21 cellular contexts compared by ENCODE assay signal in the genomic region with DNA sequence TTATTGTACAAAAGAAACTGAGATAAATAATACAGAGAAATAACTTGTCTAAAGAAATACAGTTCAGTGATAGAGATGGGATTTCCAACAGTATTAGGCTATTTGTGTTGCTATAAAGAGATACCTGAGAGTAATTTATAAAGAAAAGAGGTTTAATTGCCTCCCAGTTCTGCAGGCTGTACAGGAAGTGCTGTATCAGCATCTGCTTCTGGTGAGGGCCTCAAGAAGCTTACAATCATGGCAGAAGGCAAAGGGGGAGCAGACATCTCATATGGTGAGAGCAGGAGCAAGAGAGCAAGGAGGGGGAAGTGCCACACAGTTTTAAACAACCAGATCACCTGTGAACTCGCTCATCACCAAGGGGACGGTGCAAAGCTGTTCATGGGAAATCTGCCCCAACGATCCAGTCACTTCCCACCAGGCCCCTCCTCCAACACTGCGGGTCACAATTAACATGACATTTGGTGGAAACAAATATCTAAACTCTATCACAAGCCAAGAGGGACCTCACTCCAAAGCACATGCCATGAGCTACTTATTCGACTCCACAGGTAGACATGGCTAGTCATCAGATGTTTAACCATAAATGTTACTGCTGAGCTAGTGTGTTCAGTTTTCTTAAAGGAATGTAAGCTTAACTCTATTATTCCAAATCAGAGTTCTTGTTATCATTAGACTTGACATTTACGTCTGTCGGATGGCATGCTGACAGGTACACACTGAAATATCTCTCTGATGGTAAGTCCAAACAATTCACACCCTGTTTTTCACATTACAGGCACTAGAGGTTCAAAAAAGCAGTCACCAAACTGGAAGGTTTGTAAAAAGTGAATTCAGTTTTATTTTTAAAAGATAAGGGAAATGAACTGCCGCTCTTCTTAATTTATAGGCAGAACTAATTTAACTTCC.
DNase-seq lines count a peak whose midpoint lies in the region; ATAC-seq, FAIRE-seq and TF ChIP-seq lines count a peak whose summit lies in the region.
"Had no signal": no experiment of that assay in that cellular context is flagged by ENCODE, and none has a peak within 500 bp of the region (broad histone marks: within the 10 kb centered on the region; RNA-seq: fewer than 3 reads in every experiment).

No MANE protein-coding gene starts in this region.

- no peak for TF ChIP-seq RAD21 in A549 (conservative IDR thresholded peaks at IDR 0.05 in 1 of 2, IDR thresholded peaks at IDR 0.05 in 1 of 2)
- TF ChIP-seq RAD21 in K562 (CRISPR knock-in tag; conservative IDR thresholded peaks at IDR 0.05 in 1 of 2, IDR thresholded peaks at IDR 0.05 in 1 of 2) = no peak

- CTCF ChIA-PET in A549 (lab: Yijun Ruan, JAX) = interaction anchor here (0.6 to 1.0 kb wide), 3 partner anchors 12 to 242 kb away, joined by 3 read pairs; no protein-coding TSS in a partner anchor
- CTCF ChIA-PET in K562 (lab: Yijun Ruan, JAX; ENCODE audit: low intra/inter-chr PET ratio) = interaction anchor here (0.7 kb wide), 1 partner anchor 40 kb away, joined by 3 read pairs; no protein-coding TSS in a partner anchor

- no peak overlapping the region for H3K4me3 ChIP-seq in A549
- H3K4me3 ChIP-seq in K562 = no peak overlapping the region
- H3K4me3 ChIP-seq: BLaER1 treated with 17β-estradiol and CSF1 and Interleukin-3, amounts not matched to agents 10 nM and 100 nM; GM23248 had no signal

- no peaks in the 10 kb centered on the region for H4K20me1 ChIP-seq in K562 (replicated peaks; ENCODE audit: control insufficient read depth, insufficient read depth, low read length)
- H4K20me1 ChIP-seq: BLaER1 treated with 17β-estradiol and CSF1 and Interleukin-3, amounts not matched to agents 10 nM and 100 nM had no signal

- H3K4me3 Mint-ChIP-seq in neural crest cell = no peak overlapping the region
- no peak overlapping the region for H3K4me3 Mint-ChIP-seq in activated naive CD8-positive, alpha-beta T cell treated with anti-CD3 and anti-CD28 coated beads, Interleukin-2, amount 50 U/mL, for 24 hours
- H3K4me3 Mint-ChIP-seq: CD4-positive, alpha-beta memory T cell; HFFc6 had no signal

- no peak overlapping the region for H3K27ac ChIP-seq in A549
- no peak overlapping the region for H3K27ac ChIP-seq in K562 (ENCODE audit: extremely low read depth, low read depth, low read length)
- H3K27ac ChIP-seq: BLaER1 treated with 17β-estradiol and CSF1 and Interleukin-3, amounts not matched to agents 10 nM and 100 nM; GM23248 had no signal

- H3K79me2 ChIP-seq in K562 (ENCODE audit: control insufficient read depth, insufficient read depth, low read length) = no peaks in the 10 kb centered on the region

- H3K36me3 ChIP-seq in K562 (ENCODE audit: control insufficient read depth, insufficient read depth, low read length) = no peaks in the 10 kb centered on the region

- peaks cover 7% of the 10 kb centered on the region for H3K36me3 Mint-ChIP-seq in neural crest cell (ENCODE audit: low read depth)
- H3K36me3 Mint-ChIP-seq in activated naive CD8-positive, alpha-beta T cell treated with anti-CD3 and anti-CD28 coated beads, Interleukin-2, amount 50 U/mL, for 24 hours (ENCODE audit: low read depth) = peaks cover 24% of the 10 kb centered on the region

- FAIRE-seq in A549 (lab: Jason Lieb, UNC) = no peak
- FAIRE-seq in H54 (lab: Jason Lieb, UNC) = peak; percentile 58
- FAIRE-seq in K562 (lab: Jason Lieb, UNC) = no peak
- FAIRE-seq in GM12892 (lab: Jason Lieb, UNC) = no peak
- FAIRE-seq: D721Med, HTR-8/SVneo had no signal

- no peak overlapping the region for H3K9ac ChIP-seq in K562 (ENCODE audit: insufficient read depth in 1 of 2, low read depth in 2 of 2, low read length in 2 of 2)
- H3K9ac ChIP-seq: BLaER1 treated with 17β-estradiol and CSF1 and Interleukin-3, amounts not matched to agents 10 nM and 100 nM; GM23248 had no signal

- in situ Hi-C loops in K562 (cut with MboI) = no loop called here

- no peak for DNase-seq in A549 (ENCODE audit: low read depth in 1 of 2, low spot score in 1 of 2)
- DNase-seq in H54 (ENCODE audit: insufficient read length, low spot score) = no peak
- DNase-seq in K562 (ENCODE audit: extremely low read depth in 1 of 4, low spot score in 3 of 4) = no peak
- no peak for DNase-seq in neural crest cell (ENCODE audit: low read depth, low spot score)
- DNase-seq in GM12892 (ENCODE audit: insufficient read length) = no peak
- DNase-seq in activated naive CD8-positive, alpha-beta T cell treated with anti-CD3 and anti-CD28 coated beads, Interleukin-2, amount 50 U/mL, for 24 hours = no peak
- DNase-seq in NCI-H187 (lab: John Stamatoyannopoulos, UW) = no peak
- DNase-seq: 8988T; ACHN; CD4-positive, alpha-beta memory T cell; DMS153; DMS79 treated with DMSO at 0.1 percent for 48 hours; EL; GDM1; GM23248; HCEC 1CT; HFFc6; KG1 had no signal

- ATAC-seq in A549 (no peak), K562 (no peak)
- ATAC-seq in activated naive CD8-positive, alpha-beta T cell treated with anti-CD3 and anti-CD28 coated beads, Interleukin-2, amount 50 U/mL, for 24 hours = no peak

- H3K4me1 ChIP-seq in A549 = peaks cover 13% of the 10 kb centered on the region; the same call in 2 of the 3 replicates
- no peaks in the 10 kb centered on the region for H3K4me1 ChIP-seq in K562 (replicated peaks in 1 of 2; ENCODE audit: control insufficient read depth in 2 of 2, insufficient read depth in 2 of 2, low read length in 2 of 2)

- TF ChIP-seq EP300 in A549 (IDR thresholded peaks at IDR 0.05) (no peak), K562 (IDR thresholded peaks at IDR 0.05; ENCODE audit: low read length) (no peak)

- no peak overlapping the region for H2AFZ ChIP-seq in K562 (ENCODE audit: low read depth, low read length)
- H2AFZ ChIP-seq: GM23248 had no signal

- peak overlapping the region; percentile 23 for H3K27ac Mint-ChIP-seq in neural crest cell (ENCODE audit: unreplicated experiment)
- no peak overlapping the region for H3K27ac Mint-ChIP-seq in activated naive CD8-positive, alpha-beta T cell treated with anti-CD3 and anti-CD28 coated beads, Interleukin-2, amount 50 U/mL, for 24 hours
- H3K27ac Mint-ChIP-seq: CD4-positive, alpha-beta memory T cell; HFFc6 had no signal

- BruUV-seq in K562 (replicated peaks; lab: Mats Ljungman, UMichigan) = no TSS peak

- no peak for TF ChIP-seq POLR2A in A549 (IDR thresholded peaks at IDR 0.05; ENCODE audit: low read length)
- no peak for TF ChIP-seq POLR2A in H54 (IDR thresholded peaks at IDR 0.05; ENCODE audit: low read depth, low read length)
- no peak for TF ChIP-seq POLR2A in K562 (conservative IDR thresholded peaks at IDR 0.05)
- no peak for TF ChIP-seq POLR2A in GM12892 (IDR thresholded peaks at IDR 0.05; ENCODE audit: low read depth, low read length)

- H3K9me1 ChIP-seq in K562 (ENCODE audit: control insufficient read depth, insufficient read depth, low read length) = no peaks in the 10 kb centered on the region

- no peaks in the 10 kb centered on the region for H3K9me3 Mint-ChIP-seq in neural crest cell
- no peaks in the 10 kb centered on the region for H3K9me3 Mint-ChIP-seq in activated naive CD8-positive, alpha-beta T cell treated with anti-CD3 and anti-CD28 coated beads, Interleukin-2, amount 50 U/mL, for 24 hours

- intact Hi-C loops in K562 (cut with micrococcal nuclease) = loop anchor here (10.0 kb wide), 1 partner anchor 145 kb away; the partner anchor contains the start of gene NFIL3

- TF ChIP-seq CTCF in A549 (IDR thresholded peaks at IDR 0.05) (no peak), K562 (IDR thresholded peaks at IDR 0.05 in 2 of 3, conservative IDR thresholded peaks at IDR 0.05 in 1 of 3; ENCODE audit: insufficient read depth in 2 of 3, low read depth in 1 of 3, low read length in 3 of 3) (no peak), neural crest cell (conservative IDR thresholded peaks at IDR 0.05) (no peak)

- H3K9me3 ChIP-seq in A549 (no peaks in the 10 kb centered on the region), K562 (replicated peaks; ENCODE audit: control insufficient read depth, insufficient read depth, low read depth, low read length) (no peaks in the 10 kb centered on the region)

- no peaks in the 10 kb centered on the region for H3K4me1 Mint-ChIP-seq in neural crest cell
- peaks cover 14% of the 10 kb centered on the region for H3K4me1 Mint-ChIP-seq in activated naive CD8-positive, alpha-beta T cell treated with anti-CD3 and anti-CD28 coated beads, Interleukin-2, amount 50 U/mL, for 24 hours

- H3K4me2 ChIP-seq in A549 (no peak overlapping the region), K562 (ENCODE audit: insufficient read depth, low read length) (no peak overlapping the region)
- H3K4me2 ChIP-seq: BLaER1 treated with 17β-estradiol and CSF1 and Interleukin-3, amounts not matched to agents 10 nM and 100 nM had no signal

- H3K27me3 Mint-ChIP-seq in neural crest cell (ENCODE audit: low read depth) = no peaks in the 10 kb centered on the region
- H3K27me3 Mint-ChIP-seq in activated naive CD8-positive, alpha-beta T cell treated with anti-CD3 and anti-CD28 coated beads, Interleukin-2, amount 50 U/mL, for 24 hours = no peaks in the 10 kb centered on the region
- H3K27me3 Mint-ChIP-seq: CD4-positive, alpha-beta memory T cell had no signal

- WGBS in A549 (ENCODE audit: missing lambda C conversion rate) = 95% methylated on average over 8 of the region's 8 CpGs
- 90% methylated on average over 8 of the region's 8 CpGs for WGBS in K562 (ENCODE audit: insufficient coverage, low coverage, missing lambda C conversion rate)

- no peaks in the 10 kb centered on the region for H3K27me3 ChIP-seq in K562 (ENCODE audit: control insufficient read depth in 2 of 2, insufficient read depth in 2 of 2, low read length in 2 of 2)
- H3K27me3 ChIP-seq: BLaER1 treated with 17β-estradiol and CSF1 and Interleukin-3, amounts not matched to agents 10 nM and 100 nM had no signal

- POLR2A ChIA-PET in A549 (lab: Yijun Ruan, JAX) = no interaction called here
- POLR2A ChIA-PET in K562 (lab: Yijun Ruan, JAX) = interaction anchor here (0.6 kb wide), 1 partner anchor 30 kb away, joined by 3 read pairs; no protein-coding TSS in a partner anchor

TF ChIP-seq in A549, 52 proteins besides CTCF, POLR2A, EP300 and RAD21:
- TF ChIP-seq HOXB5 (CRISPR knock-in tag; IDR thresholded peaks at IDR 0.05) (no peak), RNF2 (IDR thresholded peaks at IDR 0.05; ENCODE audit: borderline replicate concordance, low read depth) (no peak), MAFK (IDR thresholded peaks at IDR 0.05; ENCODE audit: partially characterized antibody) (peak; percentile 51)
TF ChIP-seq in A549: peak in this region for 1.

TF ChIP-seq in K562, 482 proteins besides CTCF, POLR2A, EP300 and RAD21:
- TF ChIP-seq NCOA1 (IDR thresholded peaks at IDR 0.05; ENCODE audit: low read depth) (no peak), C11orf30 (IDR thresholded peaks at IDR 0.05; ENCODE audit: low read depth) (peak; percentile 6; the same call in 1 of the 2 replicates), ZNF316 (IDR thresholded peaks at IDR 0.05) (peak; percentile 49; the same call in 1 of the 2 replicates)

Comparison
In these comparisons a context has a peak if more than half of its experiments do, and no peak if none do; other contexts are left out.
1. Of the 35 proteins assayed by ChIP-seq in both K562 and A549: peak only in K562: none; only in A549: MAFK; in both: none; in neither: 34.